Comparison of ENCODE assay signal across 9 cellular contexts in the genomic region with DNA sequence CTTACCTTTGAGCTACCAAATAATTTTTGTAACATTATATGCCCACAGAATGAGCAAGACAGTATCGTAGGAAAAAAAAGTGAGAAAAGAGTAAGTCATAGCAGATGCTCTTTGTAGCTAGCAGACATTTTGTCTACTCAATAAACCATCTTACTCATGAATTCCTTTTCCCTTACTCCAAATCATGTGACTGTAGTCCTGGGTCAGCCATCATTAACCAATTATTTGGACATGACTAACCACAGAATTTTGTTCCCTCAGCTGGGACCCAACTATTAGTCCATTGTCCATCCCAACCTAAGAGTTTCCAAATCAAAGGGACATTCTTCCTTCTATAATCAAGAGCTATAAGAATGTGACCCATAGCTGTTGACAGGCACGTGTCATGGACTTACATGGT. TPM values are rescaled to one million over a fixed set of nuclear protein-coding genes. Genes with fewer than 3 reads are reported as not detected.
DNase-seq lines count a peak whose midpoint lies in the region; ATAC-seq and TF ChIP-seq lines count a peak whose summit lies in the region.
"Had no signal": no experiment of that assay in that cellular context is flagged by ENCODE, and none has a peak within 500 bp of the region (broad histone marks: within the 10 kb centered on the region; RNA-seq: fewer than 3 reads in every experiment).

No MANE protein-coding gene starts in this region.

- 55 to 57% (median 56%) methylated on average over 2 of the region's 2 CpGs for WGBS in psoas muscle, 3 donors

- no peak for TF ChIP-seq CTCF in RWPE1 (conservative IDR thresholded peaks at IDR 0.05; ENCODE audit: low read depth)
- TF ChIP-seq CTCF in fibroblast of lung (conservative IDR thresholded peaks at IDR 0.05 in 1 of 2, IDR thresholded peaks at IDR 0.05 in 1 of 2; ENCODE audit: low read depth in 1 of 2, low read length in 2 of 2): no peak
- TF ChIP-seq CTCF in psoas muscle (IDR thresholded peaks at IDR 0.05): no peak
- TF ChIP-seq CTCF in right atrium auricular region (IDR thresholded peaks at IDR 0.05): no peak

- peak; percentile 51 to 90 (median 76) for ATAC-seq in psoas muscle

- H3K4me3 Mint-ChIP-seq in T-helper 1 cell treated with Interleukin-12 subunit alpha and Interleukin-12 subunit beta and Interleukin-4 antibody, amounts not matched to agents 30 μg/mL and 1 μg/mL, for 36 hours: no peak overlapping the region

- H4K20me1 ChIP-seq in fibroblast of lung (ENCODE audit: control insufficient read depth, extremely low read depth, insufficient read depth, low read length): peaks cover 1% of the 10 kb centered on the region

- H3K27ac Mint-ChIP-seq in T-helper 1 cell treated with Interleukin-12 subunit alpha and Interleukin-12 subunit beta and Interleukin-4 antibody, amounts not matched to agents 30 μg/mL and 1 μg/mL, for 36 hours: peak overlapping the region; percentile 3

- no peak overlapping the region for H3K9ac ChIP-seq in fibroblast of lung (ENCODE audit: insufficient read depth, low read length)

- H3K9me3 ChIP-seq in fibroblast of lung (ENCODE audit: control insufficient read depth, insufficient read depth, low read depth, low read length) (no peaks in the 10 kb centered on the region), psoas muscle (no peaks in the 10 kb centered on the region), right atrium auricular region (no peaks in the 10 kb centered on the region)

- POLR2A ChIA-PET in RWPE1 (lab: Yijun Ruan, JAX; ENCODE audit: low non-redundant PET): no interaction called here

- H3K4me3 ChIP-seq in fibroblast of lung (replicated peaks in 1 of 4; ENCODE audit: control extremely low read depth in 1 of 4, insufficient read depth in 1 of 4, low read depth in 3 of 4, low read length in 4 of 4) (peak overlapping the region in 1 of 4 experiments; percentile 12), psoas muscle (peak overlapping the region; percentile 15), right atrium auricular region (no peak overlapping the region)

- intact Hi-C loops in psoas muscle (cut with DNase I): no loop called here

- H3K27me3 ChIP-seq in fibroblast of lung (ENCODE audit: control insufficient read depth, insufficient read depth, low read length) (no peaks in the 10 kb centered on the region), psoas muscle (ENCODE audit: insufficient read depth in 3 of 3, low read length in 2 of 3) (no peaks in the 10 kb centered on the region), right atrium auricular region (no peaks in the 10 kb centered on the region)

- CTCF ChIA-PET in RWPE1 (lab: Yijun Ruan, JAX): interaction anchor here (0.5 to 1.7 kb wide), 2 partner anchors 23 to 195 kb away, joined by 3 to 4 read pairs; no protein-coding TSS in a partner anchor

- H3K36me3 ChIP-seq in fibroblast of lung (ENCODE audit: control insufficient read depth, insufficient read depth, low read length): no peaks in the 10 kb centered on the region
- peaks cover 3% of the 10 kb centered on the region in 2 donors for H3K36me3 ChIP-seq in psoas muscle (ENCODE audit: insufficient read depth in 1 of 2, low read depth in 1 of 2)
- H3K36me3 ChIP-seq in right atrium auricular region: no peaks in the 10 kb centered on the region

- no peaks in the 10 kb centered on the region for H3K27me3 Mint-ChIP-seq in T-helper 1 cell treated with Interleukin-12 subunit alpha and Interleukin-12 subunit beta and Interleukin-4 antibody, amounts not matched to agents 30 μg/mL and 1 μg/mL, for 36 hours (ENCODE audit: low read depth)

- peaks cover 46% of the 10 kb centered on the region for H3K36me3 Mint-ChIP-seq in T-helper 1 cell treated with Interleukin-12 subunit alpha and Interleukin-12 subunit beta and Interleukin-4 antibody, amounts not matched to agents 30 μg/mL and 1 μg/mL, for 36 hours (ENCODE audit: low read depth)

- no peak overlapping the region for H2AFZ ChIP-seq in fibroblast of lung (ENCODE audit: low read length)

- H3K4me1 ChIP-seq in fibroblast of lung (ENCODE audit: control insufficient read depth, extremely low read depth, insufficient read depth, low read length) (peaks cover 17% of the 10 kb centered on the region), psoas muscle (peaks cover 89% of the 10 kb centered on the region), right atrium auricular region (peaks cover 0 to 88% of the 10 kb centered on the region in 2 donors)

- no peak overlapping the region for H3K27ac ChIP-seq in RWPE1
- H3K27ac ChIP-seq in fibroblast of lung (ENCODE audit: insufficient read depth, low read length): peak overlapping the region; percentile 67
- H3K27ac ChIP-seq in psoas muscle: peak overlapping the region; percentile 54
- H3K27ac ChIP-seq in right atrium auricular region: no peak overlapping the region

- H3K4me2 ChIP-seq in fibroblast of lung (ENCODE audit: extremely low read depth, insufficient read depth, low read length): peak overlapping the region; percentile 49

- peaks cover 100% of the 10 kb centered on the region for H3K79me2 ChIP-seq in fibroblast of lung (ENCODE audit: control insufficient read depth, insufficient read depth, low read length)

- DNase-seq in T-helper 1 cell (no peak), RWPE1 (ENCODE audit: low spot score) (peak; percentile 77), fibroblast of lung (ENCODE audit: low read depth in 2 of 2) (peak; percentile 83 to 93), psoas muscle (no peak), right atrium auricular region (ENCODE audit: low spot score) (no peak), NCI-H748 treated with DMSO at 0.1 percent for 48 hours (lab: John Stamatoyannopoulos, UW) (no peak), NCI-H1417 treated with DMSO at 0.1 percent for 48 hours (lab: John Stamatoyannopoulos, UW) (no peak)
- DNase-seq: NCI-H2029 treated with DMSO at 0.1 percent for 48 hours had no signal

- no peaks in the 10 kb centered on the region for H3K9me3 Mint-ChIP-seq in T-helper 1 cell treated with Interleukin-12 subunit alpha and Interleukin-12 subunit beta and Interleukin-4 antibody, amounts not matched to agents 30 μg/mL and 1 μg/mL, for 36 hours

- H3K4me1 Mint-ChIP-seq in T-helper 1 cell treated with Interleukin-12 subunit alpha and Interleukin-12 subunit beta and Interleukin-4 antibody, amounts not matched to agents 30 μg/mL and 1 μg/mL, for 36 hours (ENCODE audit: low read depth): peaks cover 70% of the 10 kb centered on the region

RNA-seq across cellular contexts. Expression of gene UBE2D3, which starts 11.4 kb away (rescaled TPM):
- total RNA-seq in fibroblast of lung (397 and 403 TPM in 2 replicates), psoas muscle (100 to 1,000 TPM; 221 to 367 (median 346) TPM), right atrium auricular region (100 to 1,000 TPM; 288 to 322 TPM)
- polyA plus RNA-seq in fibroblast of lung (427 and 460 TPM in 2 replicates), psoas muscle (100 to 1,000 TPM; 239 to 629 (median 498) TPM)
- polyA plus RNA-seq in fibroblast of lung (2012): 292 and 322 TPM in 2 replicates
- 144 and 180 TPM in 2 replicates for polyA minus RNA-seq in fibroblast of lung (ENCODE audit: low replicate concordance)

RNA-seq across cellular contexts. Expression of gene CISD2, which starts 52.8 kb away (rescaled TPM):
- total RNA-seq in fibroblast of lung (30.3 and 46.2 TPM in 2 replicates), psoas muscle (10 to 100 TPM in 2 of 4 donors, 1 to 10 TPM in 2; 6.2 to 13.0 (median 9.1) TPM), right atrium auricular region (10 to 100 TPM; 10.5 to 11.5 TPM)
- polyA plus RNA-seq in fibroblast of lung (30.8 and 35.1 TPM in 2 replicates), psoas muscle (10 to 100 TPM; 11.4 to 19.3 (median 15.7) TPM)
- polyA plus RNA-seq in fibroblast of lung (2012): 32.5 and 36.6 TPM in 2 replicates
- 9.0 and 22.7 TPM in 2 replicates for polyA minus RNA-seq in fibroblast of lung (ENCODE audit: low replicate concordance)

RNA-seq across cellular contexts. Expression of gene MANBA, which starts 55.2 kb away (rescaled TPM):
- total RNA-seq in fibroblast of lung (59.1 and 97.9 TPM in 2 replicates), psoas muscle (10 to 100 TPM in 2 of 4 donors, 1 to 10 TPM in 2; 3.5 to 11.9 (median 8.2) TPM), right atrium auricular region (10 to 100 TPM; 26.9 to 41.6 TPM)
- polyA plus RNA-seq in fibroblast of lung (12.5 and 13.4 TPM in 2 replicates), psoas muscle (1 to 10 TPM; 3.1 to 4.8 (median 4.2) TPM)
- polyA plus RNA-seq in fibroblast of lung (2012): 20.3 and 21.4 TPM in 2 replicates
- 3.2 and 6.5 TPM in 2 replicates for polyA minus RNA-seq in fibroblast of lung (ENCODE audit: low replicate concordance)

Comparison
In these comparisons a context has a peak if more than half of its experiments do, and no peak if none do; other contexts are left out.
1. DNase-seq: peak in RWPE1 (single experiment) and fibroblast of lung (2 of 2); none in T-helper 1 cell (0 of 5), psoas muscle (0 of 2), right atrium auricular region (single experiment), NCI-H748 treated with DMSO at 0.1 percent for 48 hours (single experiment) and NCI-H1417 treated with DMSO at 0.1 percent for 48 hours (single experiment).
2. H3K27ac ChIP-seq: peak in fibroblast of lung (single experiment) and psoas muscle (single experiment); none in RWPE1 (single experiment) and right atrium auricular region (0 of 2).